ENCODE assay signal across 17 cellular contexts in genomic region chr2:172991036-172991435, GRCh38.
"Had no signal": no experiment of that assay in that cellular context is flagged by ENCODE, and none has a peak within 500 bp of the region (broad histone marks: within the 10 kb centered on the region; RNA-seq: fewer than 3 reads in every experiment).

No MANE protein-coding gene starts in this region.

- ATAC-seq: heart right ventricle; left lobe of liver; natural killer cell; psoas muscle; right lobe of liver; stimulated activated effector memory CD8-positive, alpha-beta T cell treated with anti-CD3 and anti-CD28 coated beads, Interleukin-12 subunit alpha, Interleukin-12 subunit beta, amount 100 ng/mL, for 72 hours; stimulated activated naive CD8-positive, alpha-beta T cell treated with anti-CD3 and anti-CD28 coated beads, Interleukin-15, Interleukin-2, amounts not matched to agents 100 U/mL and 50 U/mL, for 24 hours had no signal

- H3K9me3 Mint-ChIP-seq: natural killer cell; neural progenitor cell; stimulated activated effector memory CD8-positive, alpha-beta T cell treated with anti-CD3 and anti-CD28 coated beads, Interleukin-12 subunit alpha, Interleukin-12 subunit beta, amount 100 ng/mL, for 72 hours; type B pancreatic cell had no signal

- H3K4me1 Mint-ChIP-seq: stimulated activated effector memory CD8-positive, alpha-beta T cell treated with anti-CD3 and anti-CD28 coated beads, Interleukin-12 subunit alpha, Interleukin-12 subunit beta, amount 100 ng/mL, for 72 hours had no signal

- H3K27me3 Mint-ChIP-seq: type B pancreatic cell had no signal

- H2AFZ ChIP-seq: neural progenitor cell, parathyroid adenoma had no signal

- DNase-seq: heart right ventricle; islet precursor cell; mammary epithelial cell; natural killer cell; psoas muscle; retina; right lobe of liver; stimulated activated CD4-positive, alpha-beta T cell treated with anti-CD3 and anti-CD28 coated beads, Interleukin-4, amount 100 ng/mL, for 1 hour; stimulated activated CD8-positive, alpha-beta memory T cell treated with anti-CD3 and anti-CD28 coated beads, Interleukin-4, amount 100 ng/mL, for 48 hours; stimulated activated naive CD8-positive, alpha-beta T cell treated with anti-CD3 and anti-CD28 coated beads, Interleukin-15, Interleukin-2, amounts not matched to agents 100 U/mL and 50 U/mL, for 24 hours; thyroid gland had no signal

- H3K4me1 ChIP-seq: neural progenitor cell, parathyroid adenoma had no signal

- H3K4me3 Mint-ChIP-seq: natural killer cell; neural progenitor cell; stimulated activated effector memory CD8-positive, alpha-beta T cell treated with anti-CD3 and anti-CD28 coated beads, Interleukin-12 subunit alpha, Interleukin-12 subunit beta, amount 100 ng/mL, for 72 hours; type B pancreatic cell had no signal

- H3K9me3 ChIP-seq: heart right ventricle, psoas muscle, right lobe of liver, suprapubic skin, thyroid gland had no signal

- H3K36me3 ChIP-seq: neural progenitor cell, suprapubic skin, thyroid gland had no signal

- H3K9ac ChIP-seq: neural progenitor cell, parathyroid adenoma had no signal

- H3K4me3 ChIP-seq: heart right ventricle, neural progenitor cell, psoas muscle, right lobe of liver, suprapubic skin, thyroid gland had no signal

- H3K27ac Mint-ChIP-seq: natural killer cell; neural progenitor cell; stimulated activated effector memory CD8-positive, alpha-beta T cell treated with anti-CD3 and anti-CD28 coated beads, Interleukin-12 subunit alpha, Interleukin-12 subunit beta, amount 100 ng/mL, for 72 hours; type B pancreatic cell had no signal

- H3K79me2 ChIP-seq: parathyroid adenoma had no signal

- H3K4me2 ChIP-seq: neural progenitor cell had no signal

- H3K27me3 ChIP-seq: heart right ventricle, neural progenitor cell, right lobe of liver, suprapubic skin, thyroid gland had no signal

- H3K36me3 Mint-ChIP-seq: natural killer cell; neural progenitor cell; stimulated activated effector memory CD8-positive, alpha-beta T cell treated with anti-CD3 and anti-CD28 coated beads, Interleukin-12 subunit alpha, Interleukin-12 subunit beta, amount 100 ng/mL, for 72 hours; type B pancreatic cell had no signal

- H3K27ac ChIP-seq: heart right ventricle, neural progenitor cell, parathyroid adenoma, psoas muscle, right lobe of liver, suprapubic skin, thyroid gland had no signal
